8 cellular contexts compared by ENCODE assay signal in the genomic region with DNA sequence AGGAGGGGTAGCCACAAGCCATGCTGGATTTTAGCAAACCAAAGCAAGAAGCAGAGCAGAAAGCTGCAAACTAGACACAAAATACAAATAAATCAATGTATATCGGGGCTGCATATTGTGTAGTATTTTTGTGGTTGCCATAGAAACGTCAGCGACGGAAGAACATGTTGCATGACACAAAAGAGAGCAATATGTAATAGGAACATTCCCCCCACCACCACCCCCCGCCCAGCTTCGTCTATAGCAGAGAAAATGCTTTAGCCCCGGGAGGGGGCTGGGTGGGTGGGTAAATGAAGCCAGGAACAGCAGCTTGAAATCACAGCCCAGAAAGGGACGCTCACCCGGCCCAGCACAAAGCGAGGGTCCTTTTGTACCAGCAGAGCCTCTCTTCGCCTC. TPM values are rescaled to one million over a fixed set of nuclear protein-coding genes. Genes with fewer than 3 reads are reported as not detected.
DNase-seq lines count a peak whose midpoint lies in the region; ATAC-seq and TF ChIP-seq lines count a peak whose summit lies in the region.

No MANE protein-coding gene starts in this region.

- POLR2A ChIA-PET in naive thymus-derived CD4-positive, alpha-beta T cell (lab: Charles Lee) = no interaction called here

- peak overlapping the region; percentile 74 for H3K4me2 ChIP-seq in Karpas-422 (ENCODE audit: low read depth, low read length, poor library complexity, severe bottlenecking)

- no peak overlapping the region for H2AFZ ChIP-seq in Karpas-422 (ENCODE audit: low read length)

- WGBS in endodermal cell (ENCODE audit: insufficient coverage in 1 of 2, insufficient read length in 1 of 2), 2 experiments = 2% methylated on average over 9 of the region's 11 CpGs; no CpG with 5 or more reads in 1 of the 2 experiments

- intact Hi-C loops in naive thymus-derived CD4-positive, alpha-beta T cell (cut with micrococcal nuclease) = loop anchor here (1.0 to 10.0 kb wide), 4 partner anchors 47 to 1546 kb away; a partner anchor contains a TSS
- intact Hi-C loops in uterus (cut with DNase I; ENCODE audit: low total_unique reads) = no loop called here

- H3K9me2 ChIP-seq in Karpas-422 (replicated peaks; ENCODE audit: insufficient read depth, low read length) = no peaks in the 10 kb centered on the region

- no peaks in the 10 kb centered on the region for H3K36me3 ChIP-seq in Karpas-422 (ENCODE audit: insufficient read depth, low read length)
- H3K36me3 ChIP-seq in endodermal cell (ENCODE audit: control insufficient read depth, insufficient read depth, low read length) = peaks cover 18% of the 10 kb centered on the region
- H3K36me3 ChIP-seq in naive thymus-derived CD4-positive, alpha-beta T cell (ENCODE audit: control insufficient read depth in 2 of 3, insufficient read depth in 3 of 3, low read length in 3 of 3) = no peaks in the 10 kb centered on the region
- H3K36me3 ChIP-seq in uterus = no peaks in the 10 kb centered on the region

- H3K4me3 ChIP-seq in Karpas-422 (ENCODE audit: low read length) (peak overlapping the region; percentile 63), endodermal cell (ENCODE audit: low read length) (peak overlapping the region; percentile 85), uterus (peak overlapping the region; percentile 64 to 74)
- peak overlapping the region; percentile 43 for H3K4me3 ChIP-seq in naive thymus-derived CD4-positive, alpha-beta T cell (ENCODE audit: low read length)

- no peaks in the 10 kb centered on the region for H3K9me3 ChIP-seq in Karpas-422 (ENCODE audit: low read length)
- no peaks in the 10 kb centered on the region for H3K9me3 ChIP-seq in endodermal cell (ENCODE audit: control insufficient read depth, low read length)
- H3K9me3 ChIP-seq in naive thymus-derived CD4-positive, alpha-beta T cell (ENCODE audit: control insufficient read depth in 2 of 3, low read length in 3 of 3) = no peaks in the 10 kb centered on the region
- H3K9me3 ChIP-seq in uterus = no peaks in the 10 kb centered on the region

- peak overlapping the region; percentile 75 for H3K4me3 Mint-ChIP-seq in endodermal cell
- peak overlapping the region; percentile 82 to 98 (median 94) for H3K4me3 Mint-ChIP-seq in naive thymus-derived CD4-positive, alpha-beta T cell

- peak; percentile 58 for ATAC-seq in naive thymus-derived CD4-positive, alpha-beta T cell

- TF ChIP-seq CTCF in endodermal cell (conservative IDR thresholded peaks at IDR 0.05) = no peak
- TF ChIP-seq CTCF in uterus (IDR thresholded peaks at IDR 0.05) = no peak

- H3K27ac ChIP-seq in Karpas-422 (ENCODE audit: low read length) = no peak overlapping the region
- peak overlapping the region; percentile 96 for H3K27ac ChIP-seq in endodermal cell (ENCODE audit: low read depth, low read length)
- peak overlapping the region; percentile 66 for H3K27ac ChIP-seq in naive thymus-derived CD4-positive, alpha-beta T cell (ENCODE audit: low read depth, low read length)
- peak overlapping the region; percentile 68 to 88 for H3K27ac ChIP-seq in uterus

- peaks cover 3% of the 10 kb centered on the region for H3K27me3 Mint-ChIP-seq in endodermal cell (ENCODE audit: insufficient read depth)
- H3K27me3 Mint-ChIP-seq in naive thymus-derived CD4-positive, alpha-beta T cell = peaks cover 0 to 15% (median 0%) of the 10 kb centered on the region in 5 donors

- peak overlapping the region; percentile 85 for H3K27ac Mint-ChIP-seq in endodermal cell
- H3K27ac Mint-ChIP-seq in naive thymus-derived CD4-positive, alpha-beta T cell = peak overlapping the region; percentile 87 to 98 (median 94)

- peaks cover 11% of the 10 kb centered on the region for H3K4me1 ChIP-seq in Karpas-422 (ENCODE audit: low read length)
- H3K4me1 ChIP-seq in endodermal cell (ENCODE audit: control insufficient read depth, insufficient read depth, low read length) = peaks cover 4% of the 10 kb centered on the region
- peaks cover 0 to 6% of the 10 kb centered on the region in 2 donors for H3K4me1 ChIP-seq in naive thymus-derived CD4-positive, alpha-beta T cell (ENCODE audit: control insufficient read depth in 2 of 2, insufficient read depth in 2 of 2, low read length in 2 of 2)
- H3K4me1 ChIP-seq in uterus = no peaks in the 10 kb centered on the region

- CTCF ChIA-PET in naive thymus-derived CD4-positive, alpha-beta T cell (lab: Charles Lee) = no interaction called here

- TF ChIP-seq POLR2A in uterus (IDR thresholded peaks at IDR 0.05) = no peak

- H3K27me3 ChIP-seq in Karpas-422 (ENCODE audit: low read length) (no peaks in the 10 kb centered on the region), endodermal cell (ENCODE audit: control insufficient read depth, insufficient read depth, low read length, poor library complexity, severe bottlenecking) (no peaks in the 10 kb centered on the region), uterus (no peaks in the 10 kb centered on the region)
- no peaks in the 10 kb centered on the region for H3K27me3 ChIP-seq in naive thymus-derived CD4-positive, alpha-beta T cell (ENCODE audit: control insufficient read depth in 2 of 2, insufficient read depth in 2 of 2, low read length in 2 of 2)

- no peaks in the 10 kb centered on the region for H3K79me2 ChIP-seq in Karpas-422 (ENCODE audit: low read length)

- H3K4me1 Mint-ChIP-seq in endodermal cell = peaks cover 32% of the 10 kb centered on the region
- peaks cover 10 to 35% (median 19%) of the 10 kb centered on the region in 7 donors for H3K4me1 Mint-ChIP-seq in naive thymus-derived CD4-positive, alpha-beta T cell

- H3K9ac ChIP-seq in Karpas-422 (ENCODE audit: low read length) (peak overlapping the region; percentile 58), endodermal cell (ENCODE audit: extremely low read depth, low read length, poor library complexity, severe bottlenecking) (peak overlapping the region; percentile 90)

- peaks cover 24% of the 10 kb centered on the region for H3K36me3 Mint-ChIP-seq in endodermal cell (ENCODE audit: low read depth)
- H3K36me3 Mint-ChIP-seq in naive thymus-derived CD4-positive, alpha-beta T cell = peaks cover 0 to 17% (median 10%) of the 10 kb centered on the region in 5 donors

- H4K20me1 ChIP-seq in Karpas-422 (ENCODE audit: insufficient read depth, low read depth, low read length) = no peaks in the 10 kb centered on the region

- peak; percentile 36 to 51 for DNase-seq in NCI-H446 (lab: John Stamatoyannopoulos, UW)
- DNase-seq in NCI-H446 treated with DMSO at 0.1 percent for 48 hours (lab: John Stamatoyannopoulos, UW) = no peak
- peak; percentile 60 for DNase-seq in Karpas-422
- peak; percentile 20 to 29 for DNase-seq in activated CD4-positive, alpha-beta T cell treated with anti-CD3 and anti-CD28 coated beads, Interleukin-2, amount 50 U/mL, for 48 hours
- DNase-seq in endodermal cell = no peak
- peak; percentile 15 to 79 (median 60) for DNase-seq in naive thymus-derived CD4-positive, alpha-beta T cell
- peak in 1 of 2 donors; percentile 32 for DNase-seq in uterus
- DNase-seq in midbrain (lab: John Stamatoyannopoulos, UW) = no peak

- H3K9me3 Mint-ChIP-seq in endodermal cell = no peaks in the 10 kb centered on the region
- peaks cover 0 to 3% (median 0%) of the 10 kb centered on the region in 11 donors for H3K9me3 Mint-ChIP-seq in naive thymus-derived CD4-positive, alpha-beta T cell

RNA-seq across cellular contexts. Expression of a gene that starts 0.5 kb away (rescaled TPM):
- 2.1 and 6.2 TPM in 2 replicates for total RNA-seq in Karpas-422 (2014; rRNA removed; shearing (Covaris generic); ENCODE audit: low replicate concordance)
- 10 to 100 TPM; 61.0 to 61.1 TPM for total RNA-seq in endodermal cell
- 33.8 TPM for polyA plus RNA-seq in endodermal cell (2013, experiment 1 of 2)
- 30.0 TPM for polyA plus RNA-seq in endodermal cell (2013, experiment 2 of 2)
- total RNA-seq in naive thymus-derived CD4-positive, alpha-beta T cell = 10 to 100 TPM in 2 of 5 experiments, 1 to 10 TPM in 3; 2.0 to 16.2 (median 4.4) TPM
- 1 to 10 TPM; 1.1 to 1.2 TPM for polyA plus RNA-seq in naive thymus-derived CD4-positive, alpha-beta T cell
- 10 to 100 TPM in 3 of 4 donors, 1 to 10 TPM in 1; 2.9 to 18.1 (median 15.1) TPM for total RNA-seq in uterus

Comparison
In these comparisons a context has a peak if more than half of its experiments do, and no peak if none do; other contexts are left out.
1. DNase-seq: peak in NCI-H446 (2 of 2), Karpas-422 (single experiment), activated CD4-positive, alpha-beta T cell treated with anti-CD3 and anti-CD28 coated beads, Interleukin-2, amount 50 U/mL, for 48 hours (2 of 2) and naive thymus-derived CD4-positive, alpha-beta T cell (9 of 9); none in NCI-H446 treated with DMSO at 0.1 percent for 48 hours (single experiment), endodermal cell (single experiment) and midbrain (single experiment).
2. Peak in every context shown above with its lines, with median percentiles within 50 percentile points of each other: H3K4me3 ChIP-seq.